In genomic region chr5:123455095-123455494, GRCh38 we compare ENCODE assay signal across 14 cellular contexts. TPM values are rescaled to one million over a fixed set of nuclear protein-coding genes. Genes with fewer than 3 reads are reported as not detected.
DNase-seq lines count a peak whose midpoint lies in the region; ATAC-seq and TF ChIP-seq lines count a peak whose summit lies in the region.
"Had no signal": no experiment of that assay in that cellular context is flagged by ENCODE, and none has a peak within 500 bp of the region (broad histone marks: within the 10 kb centered on the region; RNA-seq: fewer than 3 reads in every experiment).

No MANE protein-coding gene starts in this region.

- no peaks in the 10 kb centered on the region for H3K27me3 ChIP-seq in breast epithelium

- ATAC-seq in GM18517 (IDR thresholded peaks at IDR 0.05; ENCODE audit: unreplicated experiment) (peak; percentile 50), GM21515 (IDR thresholded peaks at IDR 0.05; ENCODE audit: unreplicated experiment) (peak; percentile 51), HG03095 (IDR thresholded peaks at IDR 0.05; ENCODE audit: unreplicated experiment) (peak; percentile 58), GM18520 (IDR thresholded peaks at IDR 0.05; ENCODE audit: unreplicated experiment) (no peak)
- ATAC-seq: naive thymus-derived CD8-positive, alpha-beta T cell had no signal

- TF ChIP-seq POLR2A in breast epithelium (IDR thresholded peaks at IDR 0.05): no peak

- H3K9me3 ChIP-seq in breast epithelium: no peaks in the 10 kb centered on the region

- peak; percentile 95 for DNase-seq in NCI-H82 (lab: John Stamatoyannopoulos, UW)
- no peak for DNase-seq in medulla oblongata (ENCODE audit: extremely low spot score)
- DNase-seq in dedifferentiated amniotic fluid mesenchymal stem cell (ENCODE audit: extremely low spot score): no peak
- no peak for DNase-seq in breast epithelium (ENCODE audit: low spot score in 2 of 2)
- DNase-seq: activated CD4-positive, alpha-beta memory T cell treated with anti-CD3 and anti-CD28 coated beads, Interleukin-2, amount 10 ng/mL, durations not matched to agents 7 days and 5 days; activated naive CD4-positive, alpha-beta T cell treated with anti-CD3 and anti-CD28 coated beads, Interleukin-2, amount 50 U/mL, for 16 hours; GF-D8; naive thymus-derived CD8-positive, alpha-beta T cell; NCI-H1436 treated with DMSO at 0.1 percent for 48 hours; NK-92 treated with Interleukin-12 subunit alpha and Interleukin-12 subunit beta, amount 100 ng/mL, for 24 hours had no signal

- no peak overlapping the region for H3K4me3 ChIP-seq in breast epithelium

- intact Hi-C loops in breast epithelium (cut with DNase I; ENCODE audit: low total_unique reads): no loop called here

- no peak overlapping the region for H3K27ac ChIP-seq in breast epithelium

- H3K4me1 ChIP-seq in breast epithelium: no peaks in the 10 kb centered on the region

- no peak for TF ChIP-seq CTCF in breast epithelium (IDR thresholded peaks at IDR 0.05)

- H3K36me3 ChIP-seq in breast epithelium: no peaks in the 10 kb centered on the region

RNA-seq across cellular contexts. Expression of gene CEP120, which starts 31.9 kb away (rescaled TPM):
- total RNA-seq in breast epithelium: 10 to 100 TPM; 18.7 to 30.7 (median 23.3) TPM

RNA-seq across cellular contexts. Expression of gene CSNK1G3, which starts 56.9 kb away (rescaled TPM):
- 10 to 100 TPM; 37.8 to 77.3 (median 55.7) TPM for total RNA-seq in breast epithelium
